In genomic region chr13:44340508-44340907, GRCh38 we compare ENCODE assay signal across 14 cellular contexts. TPM values are rescaled to one million over a fixed set of nuclear protein-coding genes. Genes with fewer than 3 reads are reported as not detected.
DNase-seq lines count a peak whose midpoint lies in the region; ATAC-seq and TF ChIP-seq lines count a peak whose summit lies in the region.
"Had no signal": no experiment of that assay in that cellular context is flagged by ENCODE, and none has a peak within 500 bp of the region (broad histone marks: within the 10 kb centered on the region; RNA-seq: fewer than 3 reads in every experiment).

No MANE protein-coding gene starts in this region.

- peak; percentile 1 for DNase-seq in DMS 273 (lab: John Stamatoyannopoulos, UW; ENCODE audit: unreplicated experiment)
- no peak for DNase-seq in DMS 273 treated with DMSO at 0.1 percent for 48 hours (lab: John Stamatoyannopoulos, UW)
- no peak for DNase-seq in right lobe of liver
- DNase-seq: Caco-2; CD8-positive, alpha-beta memory T cell; H7 had no signal

- H3K4me1 ChIP-seq in BLaER1 = peaks cover 10% of the 10 kb centered on the region
- H3K4me1 ChIP-seq in right lobe of liver = no peaks in the 10 kb centered on the region

- no peak overlapping the region for H3K9ac ChIP-seq in BLaER1

- 0 out of 2 replicates have a peak, but pooled peaks have one; percentile 18 for TF ChIP-seq POLR2A in Raji (IDR thresholded peaks at IDR 0.05; ENCODE audit: insufficient read depth, low read depth, low read length)
- TF ChIP-seq POLR2A in right lobe of liver (IDR thresholded peaks at IDR 0.05) = no peak

- H3K9me3 ChIP-seq in BLaER1 (no peaks in the 10 kb centered on the region; the same call in 1 of the 2 replicates), right lobe of liver (no peaks in the 10 kb centered on the region)

- ATAC-seq in GM18867 (IDR thresholded peaks at IDR 0.05; ENCODE audit: unreplicated experiment) = peak; percentile 54
- ATAC-seq in HG02642 (IDR thresholded peaks at IDR 0.05; ENCODE audit: poor library complexity, unreplicated experiment) = no peak
- ATAC-seq in HG03439 (IDR thresholded peaks at IDR 0.05; ENCODE audit: unreplicated experiment) = no peak
- ATAC-seq in right lobe of liver = no peak
- ATAC-seq: GM23338 had no signal

- H3K27me3 ChIP-seq in BLaER1 (no peaks in the 10 kb centered on the region), right lobe of liver (no peaks in the 10 kb centered on the region)

- no peak for TF ChIP-seq CTCF in right lobe of liver (IDR thresholded peaks at IDR 0.05)

- no peak overlapping the region for H3K27ac ChIP-seq in BLaER1
- H3K27ac ChIP-seq in right lobe of liver = no peak overlapping the region
- H3K27ac ChIP-seq: 22Rv1 had no signal

- intact Hi-C loops in right lobe of liver (cut with DNase I) = no loop called here

- 79% methylated on average over 2 of the region's 2 CpGs for WGBS in right lobe of liver (ENCODE audit: insufficient coverage, low coverage, low lambda C conversion rate, missing lambda C conversion rate)

- H3K36me3 ChIP-seq in BLaER1 = no peaks in the 10 kb centered on the region
- no peaks in the 10 kb centered on the region for H3K36me3 ChIP-seq in right lobe of liver

- peak overlapping the region; percentile 20; the same call in 1 of the 2 replicates for H3K4me2 ChIP-seq in BLaER1
- H3K4me2 ChIP-seq: GM23338 had no signal

- H3K4me3 ChIP-seq in BLaER1 (no peak overlapping the region), right lobe of liver (no peak overlapping the region)
- H3K4me3 ChIP-seq: GM23338 had no signal

- no peaks in the 10 kb centered on the region for H4K20me1 ChIP-seq in BLaER1

RNA-seq across cellular contexts. Expression of gene SERP2, which starts 33.1 kb away (rescaled TPM):
- 1 to 10 TPM; 2.1 to 9.0 (median 2.8) TPM for total RNA-seq in right lobe of liver
- total RNA-seq: Caco-2, G401 had no signal
